14 cellular contexts compared by ENCODE assay signal in genomic region chr1:14626869-14627607, GRCh38. TPM values are rescaled to one million over a fixed set of nuclear protein-coding genes. Genes with fewer than 3 reads are reported as not detected.
DNase-seq lines count a peak whose midpoint lies in the region; ATAC-seq and TF ChIP-seq lines count a peak whose summit lies in the region.
"Had no signal": no experiment of that assay in that cellular context is flagged by ENCODE, and none has a peak within 500 bp of the region (broad histone marks: within the 10 kb centered on the region; RNA-seq: fewer than 3 reads in every experiment).

No MANE protein-coding gene starts in this region.

- no peaks in the 10 kb centered on the region for H3K36me3 Mint-ChIP-seq in glutamatergic neuron (ENCODE audit: unreplicated experiment)
- no peaks in the 10 kb centered on the region for H3K36me3 Mint-ChIP-seq in CD4-positive, alpha-beta memory T cell
- H3K36me3 Mint-ChIP-seq: activated naive CD4-positive, alpha-beta T cell treated with anti-CD3 and anti-CD28 coated beads, Interleukin-2, amount 50 U/mL, for 24 hours had no signal

- peak overlapping the region; percentile 81 for H3K27ac Mint-ChIP-seq in glutamatergic neuron (ENCODE audit: unreplicated experiment)
- no peak overlapping the region for H3K27ac Mint-ChIP-seq in CD4-positive, alpha-beta memory T cell
- H3K27ac Mint-ChIP-seq: activated naive CD4-positive, alpha-beta T cell treated with anti-CD3 and anti-CD28 coated beads, Interleukin-2, amount 50 U/mL, for 24 hours had no signal

- H3K27ac ChIP-seq in Panc1 (ENCODE audit: low read length), result no peak overlapping the region
- peak overlapping the region; percentile 92 for H3K27ac ChIP-seq in neural cell (ENCODE audit: low read length)
- H3K27ac ChIP-seq in CD4-positive, alpha-beta memory T cell (ENCODE audit: low read depth, low read length), result no peak overlapping the region
- H3K27ac ChIP-seq: C4-2B, psoas muscle, SK-N-MC had no signal

- H3F3A ChIP-seq in neural cell (ENCODE audit: insufficient read depth, low read length, poor library complexity, severe bottlenecking), result peaks cover 16% of the 10 kb centered on the region

- BruUV-seq in Panc1 (replicated peaks; lab: Mats Ljungman, UMichigan), result no TSS peak

- H2AFZ ChIP-seq in neural cell (ENCODE audit: low read depth, low read length), result no peak overlapping the region

- intact Hi-C loops in Panc1 (cut with micrococcal nuclease; ENCODE audit: unreplicated experiment), result no loop called here
- intact Hi-C loops in CD4-positive, alpha-beta memory T cell (cut with micrococcal nuclease), result no loop called here

- peaks cover 36% of the 10 kb centered on the region for H3K79me2 ChIP-seq in neural cell (replicated peaks; ENCODE audit: insufficient read depth, low read length)

- no peaks in the 10 kb centered on the region for H3K27me3 ChIP-seq in Panc1 (ENCODE audit: control insufficient read depth, insufficient read depth, low read length)
- H3K27me3 ChIP-seq in neural cell (ENCODE audit: insufficient read depth, low read depth, low read length), result no peaks in the 10 kb centered on the region
- H3K27me3 ChIP-seq in CD4-positive, alpha-beta memory T cell (ENCODE audit: insufficient read depth, low read length), result no peaks in the 10 kb centered on the region

- CTCF ChIA-PET in Panc1 (lab: Charles Lee), result no interaction called here
- CTCF ChIA-PET in CD4-positive, alpha-beta memory T cell (lab: Charles Lee; ENCODE audit: partially characterized antibody), result no interaction called here

- DNase-seq in Daoy (ENCODE audit: low read depth) (peak; percentile 20), Panc1 (ENCODE audit: low read depth, low spot score) (no peak), glutamatergic neuron (peak; percentile 50), COR-L47 (lab: John Stamatoyannopoulos, UW) (no peak), SW 1271 (lab: John Stamatoyannopoulos, UW) (no peak)
- DNase-seq in CD4-positive, alpha-beta memory T cell, result no peak
- DNase-seq: activated CD4-positive, alpha-beta T cell treated with anti-CD3 and anti-CD28 coated beads, Interleukin-2, amount 50 U/mL, for 1 hour; NCI-H2171 treated with DMSO at 0.1 percent for 48 hours had no signal

- TF ChIP-seq CTCF in Panc1 (IDR thresholded peaks at IDR 0.05) (no peak), glutamatergic neuron (IDR thresholded peaks at IDR 0.05; ENCODE audit: partially characterized antibody, unreplicated experiment) (no peak), neural cell (IDR thresholded peaks at IDR 0.05; ENCODE audit: poor library complexity, severe bottlenecking) (no peak)

- no peak for TF ChIP-seq RAD21 in neural cell (conservative IDR thresholded peaks at IDR 0.05)

- H3K27me3 Mint-ChIP-seq in glutamatergic neuron (ENCODE audit: unreplicated experiment), result no peaks in the 10 kb centered on the region
- no peaks in the 10 kb centered on the region for H3K27me3 Mint-ChIP-seq in CD4-positive, alpha-beta memory T cell

- no peaks in the 10 kb centered on the region for H3K4me1 ChIP-seq in Panc1 (ENCODE audit: control insufficient read depth, insufficient read depth, low read length)
- no peaks in the 10 kb centered on the region for H3K4me1 ChIP-seq in CD4-positive, alpha-beta memory T cell (ENCODE audit: insufficient read depth, low read length)
- H3K4me1 ChIP-seq: psoas muscle had no signal

- ATAC-seq in Panc1, result peak; percentile 71
- ATAC-seq in GM18511 (IDR thresholded peaks at IDR 0.05; ENCODE audit: unreplicated experiment), result no peak
- ATAC-seq: psoas muscle had no signal

- H3K4me3 ChIP-seq in Panc1 (ENCODE audit: low read depth in 2 of 2, low read length in 2 of 2), result no peak overlapping the region
- H3K4me3 ChIP-seq in neural cell (ENCODE audit: low read length), result peak overlapping the region; percentile 59
- H3K4me3 ChIP-seq in CD4-positive, alpha-beta memory T cell (ENCODE audit: low read length in 2 of 2), result no peak overlapping the region
- H3K4me3 ChIP-seq: psoas muscle, SK-N-MC had no signal

- H3K4me3 Mint-ChIP-seq in glutamatergic neuron (ENCODE audit: unreplicated experiment), result no peak overlapping the region
- no peak overlapping the region for H3K4me3 Mint-ChIP-seq in CD4-positive, alpha-beta memory T cell
- H3K4me3 Mint-ChIP-seq: activated naive CD4-positive, alpha-beta T cell treated with anti-CD3 and anti-CD28 coated beads, Interleukin-2, amount 50 U/mL, for 24 hours had no signal

- peak overlapping the region; percentile 75 for H3K4me2 ChIP-seq in neural cell (ENCODE audit: low read length)

- no peak for TF ChIP-seq EP300 in neural cell (conservative IDR thresholded peaks at IDR 0.05; ENCODE audit: poor library complexity, severe bottlenecking)

- H3K4me1 Mint-ChIP-seq in glutamatergic neuron (ENCODE audit: low read depth, unreplicated experiment), result peaks cover 20% of the 10 kb centered on the region
- H3K4me1 Mint-ChIP-seq in CD4-positive, alpha-beta memory T cell, result no peaks in the 10 kb centered on the region
- H3K4me1 Mint-ChIP-seq: activated naive CD4-positive, alpha-beta T cell treated with anti-CD3 and anti-CD28 coated beads, Interleukin-2, amount 50 U/mL, for 24 hours had no signal

- POLR2A ChIA-PET in Panc1 (lab: Charles Lee), result no interaction called here
- POLR2A ChIA-PET in CD4-positive, alpha-beta memory T cell (lab: Charles Lee; ENCODE audit: partially characterized antibody), result no interaction called here

- H3K9ac ChIP-seq in neural cell (ENCODE audit: low read length), result peak overlapping the region; percentile 61

- in situ Hi-C loops in Panc1 (cut with HindIII; ENCODE audit: low pct_unique_long_range_greater_than_20kb, low sequenced_read_pairs), result no loop called here

- H3K9me3 ChIP-seq in Panc1 (ENCODE audit: control insufficient read depth, insufficient read depth, low read depth, low read length) (no peaks in the 10 kb centered on the region), neural cell (ENCODE audit: low read length) (peaks cover 3% of the 10 kb centered on the region)
- no peaks in the 10 kb centered on the region for H3K9me3 ChIP-seq in CD4-positive, alpha-beta memory T cell (ENCODE audit: control insufficient read depth in 1 of 2, low read length in 2 of 2)
- H3K9me3 ChIP-seq: psoas muscle had no signal

- H3K9me3 Mint-ChIP-seq in glutamatergic neuron (ENCODE audit: unreplicated experiment), result no peaks in the 10 kb centered on the region
- peaks cover 0 to under 1% (median 0%) of the 10 kb centered on the region in 8 donors for H3K9me3 Mint-ChIP-seq in CD4-positive, alpha-beta memory T cell
- H3K9me3 Mint-ChIP-seq: activated naive CD4-positive, alpha-beta T cell treated with anti-CD3 and anti-CD28 coated beads, Interleukin-2, amount 50 U/mL, for 24 hours had no signal

- H4K20me1 ChIP-seq in neural cell (ENCODE audit: insufficient read depth), result no peaks in the 10 kb centered on the region

- H3K36me3 ChIP-seq in Panc1 (ENCODE audit: control insufficient read depth, insufficient read depth, low read length) (no peaks in the 10 kb centered on the region), neural cell (ENCODE audit: insufficient read depth, low read length) (no peaks in the 10 kb centered on the region)
- H3K36me3 ChIP-seq in CD4-positive, alpha-beta memory T cell (ENCODE audit: insufficient read depth, low read length), result no peaks in the 10 kb centered on the region

- no peaks in the 10 kb centered on the region for H3K9me2 ChIP-seq in neural cell (ENCODE audit: insufficient read depth, low read length)

TF ChIP-seq in neural cell, 6 proteins besides CTCF, POLR2A, EP300 and RAD21:
- TF ChIP-seq TAF1 (IDR thresholded peaks at IDR 0.05; ENCODE audit: low read depth), result no peak
- no peak for TF ChIP-seq REST (IDR thresholded peaks at IDR 0.05; ENCODE audit: borderline replicate concordance)
- TF ChIP-seq EZH2 (IDR thresholded peaks at IDR 0.05; ENCODE audit: borderline replicate concordance, insufficient read depth, low read length, poor library complexity, severe bottlenecking), result no peak
- no peak for TF ChIP-seq SMC3 (conservative IDR thresholded peaks at IDR 0.05; ENCODE audit: poor library complexity)
- no peak for TF ChIP-seq POLR2AphosphoS5 (IDR thresholded peaks at IDR 0.05)
- no peak for TF ChIP-seq MXI1 (conservative IDR thresholded peaks at IDR 0.05; ENCODE audit: poor library complexity, severe bottlenecking)
TF ChIP-seq in neural cell: peak in this region for 0.

RNA-seq across cellular contexts. Expression of gene KAZN, which starts 28.6 kb away (rescaled TPM):
- 6.3 and 6.7 TPM in 2 replicates for total RNA-seq in Daoy (2014; rRNA removed; shearing (Covaris generic))
- total RNA-seq in Panc1 (2021; ENCODE audit: unreplicated experiment), result 6.6 TPM
- 3.9 TPM for polyA plus RNA-seq in Panc1 (2012; ENCODE audit: insufficient read length)
- 7.9 TPM for total RNA-seq in glutamatergic neuron (ENCODE audit: unreplicated experiment)
- 20.6 and 26.4 TPM in 2 replicates for polyA plus RNA-seq in neural cell
- polyA minus RNA-seq in neural cell, result 54.4 and 56.7 TPM in 2 replicates
- total RNA-seq in CD4-positive, alpha-beta memory T cell, result under 1 TPM in 1 of 2 experiments, not detected in 1; 0.47 TPM
- polyA plus RNA-seq in CD4-positive, alpha-beta memory T cell, result under 1 TPM in 1 of 2 donors, not detected in 1; 0.08 TPM

Comparison
In these comparisons a context has a peak if more than half of its experiments do, and no peak if none do; other contexts are left out.
1. DNase-seq: peak in Daoy (single experiment) and glutamatergic neuron (single experiment); none in Panc1 (single experiment), COR-L47 (single experiment), CD4-positive, alpha-beta memory T cell (0 of 5) and SW 1271 (0 of 2).